Comparison of ENCODE assay signal across 1 cellular context in genomic region chr9:125204477-125204876, GRCh38.
TF ChIP-seq lines count a peak whose summit lies in the region.

No MANE protein-coding gene starts in this region.

TF ChIP-seq in HepG2, 621 proteins besides CTCF, POLR2A, EP300 and RAD21 (continued from another document and continues in another):
- TF ChIP-seq ZNF550 (CRISPR knock-in tag; IDR thresholded peaks at IDR 0.05; ENCODE audit: borderline replicate concordance) (no peak), ZMYM4 (CRISPR knock-in tag; IDR thresholded peaks at IDR 0.05) (no peak), HNF4A (CRISPR knock-in tag; IDR thresholded peaks at IDR 0.05) (peak; percentile 69), MTA1 (CRISPR knock-in tag; IDR thresholded peaks at IDR 0.05; ENCODE audit: borderline replicate concordance) (no peak), PITX1 (CRISPR knock-in tag; IDR thresholded peaks at IDR 0.05) (peak; percentile 32; the same call in 1 of the 2 replicates), ZKSCAN8 (CRISPR knock-in tag; IDR thresholded peaks at IDR 0.05; ENCODE audit: borderline replicate concordance) (no peak), ZUFSP (CRISPR knock-in tag; IDR thresholded peaks at IDR 0.05; ENCODE audit: borderline replicate concordance) (no peak), FUBP1 (CRISPR knock-in tag; IDR thresholded peaks at IDR 0.05; ENCODE audit: borderline replicate concordance) (no peak), HOXA5 (CRISPR knock-in tag; IDR thresholded peaks at IDR 0.05) (no peak), GATAD2A (CRISPR knock-in tag; IDR thresholded peaks at IDR 0.05) (0 out of 2 replicates have a peak, but pooled peaks have one; percentile 9), CC2D1A (CRISPR knock-in tag; IDR thresholded peaks at IDR 0.05) (no peak), PHF5A (CRISPR knock-in tag; IDR thresholded peaks at IDR 0.05; ENCODE audit: low read depth, unreplicated experiment) (no peak), KDM3A (CRISPR knock-in tag; IDR thresholded peaks at IDR 0.05; ENCODE audit: low read depth) (no peak), ZNF678 (CRISPR knock-in tag; IDR thresholded peaks at IDR 0.05) (no peak), SYNCRIP (IDR thresholded peaks at IDR 0.05; ENCODE audit: insufficient read depth, low read depth, low read length) (no peak), SOX5 (CRISPR knock-in tag; IDR thresholded peaks at IDR 0.05; ENCODE audit: borderline replicate concordance) (peak; percentile 78; the same call in 1 of the 2 replicates), ZC3H13 (CRISPR knock-in tag; IDR thresholded peaks at IDR 0.05) (no peak), ZNF652 (CRISPR knock-in tag; IDR thresholded peaks at IDR 0.05; ENCODE audit: borderline replicate concordance, low read depth) (no peak), ATF6 (CRISPR knock-in tag; conservative IDR thresholded peaks at IDR 0.05) (no peak), SAFB2 (CRISPR knock-in tag; IDR thresholded peaks at IDR 0.05; ENCODE audit: borderline replicate concordance, low read depth) (no peak), DNMT3B (CRISPR knock-in tag; conservative IDR thresholded peaks at IDR 0.05) (no peak), HMGXB4 (CRISPR knock-in tag; IDR thresholded peaks at IDR 0.05; ENCODE audit: borderline replicate concordance in 1 of 2, low read depth in 1 of 2) (no peak), RXRB (CRISPR knock-in tag; IDR thresholded peaks at IDR 0.05; ENCODE audit: borderline replicate concordance) (no peak), MAFG (CRISPR knock-in tag; IDR thresholded peaks at IDR 0.05) (no peak), ZNF562 (CRISPR knock-in tag; IDR thresholded peaks at IDR 0.05; ENCODE audit: borderline replicate concordance) (no peak), MTF1 (CRISPR knock-in tag; IDR thresholded peaks at IDR 0.05) (no peak), ZNF629 (CRISPR knock-in tag; conservative IDR thresholded peaks at IDR 0.05) (no peak), TAF15 (IDR thresholded peaks at IDR 0.05; ENCODE audit: low read depth, low read length, poor library complexity, severe bottlenecking) (no peak), ZBTB34 (CRISPR knock-in tag; IDR thresholded peaks at IDR 0.05) (no peak), MIER2 (CRISPR knock-in tag; IDR thresholded peaks at IDR 0.05) (no peak), RBFOX2 (IDR thresholded peaks at IDR 0.05; ENCODE audit: low read depth, low read length) (peak; percentile 47; the same call in 1 of the 2 replicates), ZNF225 (CRISPR knock-in tag; IDR thresholded peaks at IDR 0.05) (no peak), STAG1 (CRISPR knock-in tag; IDR thresholded peaks at IDR 0.05) (no peak), HNRNPL (IDR thresholded peaks at IDR 0.05; ENCODE audit: low read depth, low read length) (no peak), ZHX2 (IDR thresholded peaks at IDR 0.05; ENCODE audit: low read depth) (no peak), ZHX2 (CRISPR knock-in tag; IDR thresholded peaks at IDR 0.05; ENCODE audit: borderline replicate concordance) (no peak), MYC (CRISPR knock-in tag; IDR thresholded peaks at IDR 0.05; ENCODE audit: borderline replicate concordance) (0 out of 2 replicates have a peak, but pooled peaks have one; percentile 19), ZNF34 (CRISPR knock-in tag; IDR thresholded peaks at IDR 0.05; ENCODE audit: borderline replicate concordance) (no peak), ARID5B (CRISPR knock-in tag; IDR thresholded peaks at IDR 0.05) (peak; percentile 32; the same call in 1 of the 2 replicates), ZFP91 (CRISPR knock-in tag; IDR thresholded peaks at IDR 0.05; ENCODE audit: borderline replicate concordance) (no peak; the same call in 1 of the 2 replicates)
